1 cellular context compared by ENCODE assay signal in genomic region chr16:83060-83603, GRCh38.
TF ChIP-seq lines count a peak whose summit lies in the region.

No MANE protein-coding gene starts in this region.

TF ChIP-seq in H1, 55 proteins besides CTCF, POLR2A, EP300 and RAD21:
- TF ChIP-seq PHF8 (conservative IDR thresholded peaks at IDR 0.05; ENCODE audit: low read depth, low read length) (no peak), SP1 (IDR thresholded peaks at IDR 0.05; ENCODE audit: low read depth, low read length) (no peak)
